Comparison of ENCODE assay signal across 14 cellular contexts in the genomic region with DNA sequence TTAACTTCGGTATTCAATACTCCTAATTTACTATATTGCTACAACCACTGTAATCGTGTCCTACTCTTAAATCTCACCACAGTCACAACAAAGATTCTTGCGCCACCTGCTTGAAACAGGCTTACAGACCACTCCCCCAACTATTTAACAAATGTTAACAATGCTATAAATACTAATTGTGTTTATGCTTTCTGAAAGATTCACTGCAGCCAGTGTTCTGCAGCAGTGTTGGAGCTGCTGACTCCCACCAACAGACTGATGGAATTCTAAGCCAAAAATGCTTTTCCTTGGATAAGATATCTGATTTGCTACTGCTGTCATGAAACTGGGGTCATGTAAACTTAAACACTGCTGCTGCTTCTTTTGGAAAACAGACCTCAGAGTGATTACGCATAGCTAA.
DNase-seq lines count a peak whose midpoint lies in the region; ATAC-seq and TF ChIP-seq lines count a peak whose summit lies in the region.
"Had no signal": no experiment of that assay in that cellular context is flagged by ENCODE, and none has a peak within 500 bp of the region (broad histone marks: within the 10 kb centered on the region; RNA-seq: fewer than 3 reads in every experiment).

No MANE protein-coding gene starts in this region.

- H3K36me3 Mint-ChIP-seq in activated naive CD4-positive, alpha-beta T cell treated with anti-CD3 and anti-CD28 coated beads, Interleukin-2, amount 50 U/mL, for 72 hours, result no peaks in the 10 kb centered on the region

- H3K27ac Mint-ChIP-seq in activated naive CD4-positive, alpha-beta T cell treated with anti-CD3 and anti-CD28 coated beads, Interleukin-2, amount 50 U/mL, for 72 hours, result no peak overlapping the region
- H3K27ac Mint-ChIP-seq: progenitor cell of endocrine pancreas had no signal

- peak overlapping the region; percentile 69 for H3K27ac ChIP-seq in rectal smooth muscle tissue (ENCODE audit: low read depth, low read length)
- H3K27ac ChIP-seq: dorsolateral prefrontal cortex, foreskin keratinocyte had no signal

- H3K4me3 ChIP-seq in fibroblast of villous mesenchyme (ENCODE audit: low read depth, low read length) (no peak overlapping the region), rectal smooth muscle tissue (ENCODE audit: low read length) (no peak overlapping the region)
- H3K4me3 ChIP-seq: dorsolateral prefrontal cortex had no signal

- H3K36me3 ChIP-seq in rectal smooth muscle tissue (ENCODE audit: control insufficient read depth, insufficient read depth, low read length), result no peaks in the 10 kb centered on the region

- no peaks in the 10 kb centered on the region for H3K27me3 ChIP-seq in rectal smooth muscle tissue (ENCODE audit: control insufficient read depth, insufficient read depth, low read length)
- H3K27me3 ChIP-seq: dorsolateral prefrontal cortex, foreskin keratinocyte had no signal

- peak; percentile 79 for DNase-seq in DMS114 treated with DMSO at 0.1 percent for 48 hours (lab: John Stamatoyannopoulos, UW; ENCODE audit: unreplicated experiment)
- DNase-seq in M059J (ENCODE audit: low read depth), result peak; percentile 49
- peak; percentile 98 for DNase-seq in fibroblast of villous mesenchyme (ENCODE audit: low read depth)
- no peak for DNase-seq in activated naive CD4-positive, alpha-beta T cell treated with anti-CD3 and anti-CD28 coated beads, Interleukin-2, amount 50 U/mL, for 72 hours (ENCODE audit: low spot score in 2 of 2)
- no peak for DNase-seq in activated T-cell treated with anti-CD3 and anti-CD28 coated beads for 4 hours
- DNase-seq: activated gamma-delta T cell treated with Interleukin-2 at 50 U/mL for 16 hours, dorsolateral prefrontal cortex, foreskin keratinocyte, GF-D8, NCI-H1417 had no signal

- no peak for TF ChIP-seq CTCF in fibroblast of villous mesenchyme (IDR thresholded peaks at IDR 0.05; ENCODE audit: insufficient read depth, low read depth, low read length)

- no peaks in the 10 kb centered on the region for H3K9me3 Mint-ChIP-seq in activated naive CD4-positive, alpha-beta T cell treated with anti-CD3 and anti-CD28 coated beads, Interleukin-2, amount 50 U/mL, for 72 hours

- peaks cover 14% of the 10 kb centered on the region for H3K4me1 ChIP-seq in rectal smooth muscle tissue (ENCODE audit: control insufficient read depth, insufficient read depth, low read length)
- H3K4me1 ChIP-seq: foreskin keratinocyte had no signal

- H3K9ac ChIP-seq in rectal smooth muscle tissue (ENCODE audit: low read length), result no peak overlapping the region

- ATAC-seq in GM19452 (IDR thresholded peaks at IDR 0.05; ENCODE audit: unreplicated experiment), result no peak
- no peak for ATAC-seq in activated naive CD4-positive, alpha-beta T cell treated with anti-CD3 and anti-CD28 coated beads, Interleukin-2, amount 50 U/mL, for 72 hours
- no peak for ATAC-seq in GM21723 (IDR thresholded peaks at IDR 0.05; ENCODE audit: unreplicated experiment)
- ATAC-seq: foreskin keratinocyte had no signal

Comparison
In these comparisons a context has a peak if more than half of its experiments do, and no peak if none do; other contexts are left out.
1. DNase-seq: peak in DMS114 treated with DMSO at 0.1 percent for 48 hours (single experiment), M059J (single experiment) and fibroblast of villous mesenchyme (single experiment); none in activated naive CD4-positive, alpha-beta T cell treated with anti-CD3 and anti-CD28 coated beads, Interleukin-2, amount 50 U/mL, for 72 hours (0 of 2) and activated T-cell treated with anti-CD3 and anti-CD28 coated beads for 4 hours (single experiment).